ENCODE assay signal across 14 cellular contexts in genomic region chr10:104307576-104308438, GRCh38. TPM values are rescaled to one million over a fixed set of nuclear protein-coding genes. Genes with fewer than 3 reads are reported as not detected.
DNase-seq lines count a peak whose midpoint lies in the region; ATAC-seq and TF ChIP-seq lines count a peak whose summit lies in the region.
"Had no signal": no experiment of that assay in that cellular context is flagged by ENCODE, and none has a peak within 500 bp of the region (broad histone marks: within the 10 kb centered on the region; RNA-seq: fewer than 3 reads in every experiment).

No MANE protein-coding gene starts in this region.

- peak overlapping the region; percentile 94 for H3K27ac ChIP-seq in left ventricle myocardium inferior (replicated peaks)
- H3K27ac ChIP-seq: SJSA1 had no signal

- peaks cover 92% of the 10 kb centered on the region for H3K4me1 Mint-ChIP-seq in activated naive CD4-positive, alpha-beta T cell treated with anti-CD3 and anti-CD28 coated beads, Interleukin-2, amount 50 U/mL, for 24 hours
- H3K4me1 Mint-ChIP-seq in activated T-helper 2 cell treated with anti-CD3 and anti-CD28 coated beads, Interferon-gamma antibody, Interleukin-2, Interleukin-4, amounts not matched to agents 10 μg/mL and 5 μg/mL and 100 μg/mL, durations not matched to agents 14 hours and 24 hours and 36 hours (ENCODE audit: low read depth): peaks cover 42% of the 10 kb centered on the region
- peaks cover 73% of the 10 kb centered on the region for H3K4me1 Mint-ChIP-seq in stimulated activated effector memory CD8-positive, alpha-beta T cell treated with anti-CD3 and anti-CD28 coated beads, Interleukin-12 subunit alpha, Interleukin-12 subunit beta, amount 100 ng/mL, for 72 hours

- H3K27me3 ChIP-seq in left ventricle myocardium inferior (ENCODE audit: low read depth): no peaks in the 10 kb centered on the region
- H3K27me3 ChIP-seq: SJSA1 had no signal

- peak overlapping the region; percentile 73 for H3K27ac Mint-ChIP-seq in activated naive CD4-positive, alpha-beta T cell treated with anti-CD3 and anti-CD28 coated beads, Interleukin-2, amount 50 U/mL, for 24 hours
- peak overlapping the region; percentile 67 for H3K27ac Mint-ChIP-seq in activated T-helper 2 cell treated with anti-CD3 and anti-CD28 coated beads, Interferon-gamma antibody, Interleukin-2, Interleukin-4, amounts not matched to agents 10 μg/mL and 5 μg/mL and 100 μg/mL, durations not matched to agents 14 hours and 24 hours and 36 hours
- H3K27ac Mint-ChIP-seq in stimulated activated effector memory CD8-positive, alpha-beta T cell treated with anti-CD3 and anti-CD28 coated beads, Interleukin-12 subunit alpha, Interleukin-12 subunit beta, amount 100 ng/mL, for 72 hours: peak overlapping the region; percentile 35

- peaks cover 5% of the 10 kb centered on the region for H3K36me3 Mint-ChIP-seq in activated naive CD4-positive, alpha-beta T cell treated with anti-CD3 and anti-CD28 coated beads, Interleukin-2, amount 50 U/mL, for 24 hours
- peaks cover 40% of the 10 kb centered on the region for H3K36me3 Mint-ChIP-seq in activated T-helper 2 cell treated with anti-CD3 and anti-CD28 coated beads, Interferon-gamma antibody, Interleukin-2, Interleukin-4, amounts not matched to agents 10 μg/mL and 5 μg/mL and 100 μg/mL, durations not matched to agents 14 hours and 24 hours and 36 hours (ENCODE audit: low read depth)
- H3K36me3 Mint-ChIP-seq in stimulated activated effector memory CD8-positive, alpha-beta T cell treated with anti-CD3 and anti-CD28 coated beads, Interleukin-12 subunit alpha, Interleukin-12 subunit beta, amount 100 ng/mL, for 72 hours: peaks cover 35% of the 10 kb centered on the region

- POLR2A ChIA-PET in GM10248 (lab: Yijun Ruan, JAX): no interaction called here

- peaks cover 100% of the 10 kb centered on the region for H3K4me1 ChIP-seq in left ventricle myocardium inferior

- H3K36me3 ChIP-seq in left ventricle myocardium inferior: peaks cover 14% of the 10 kb centered on the region

- peak overlapping the region; percentile 37 for H3K4me3 Mint-ChIP-seq in activated naive CD4-positive, alpha-beta T cell treated with anti-CD3 and anti-CD28 coated beads, Interleukin-2, amount 50 U/mL, for 24 hours
- no peak overlapping the region for H3K4me3 Mint-ChIP-seq in activated T-helper 2 cell treated with anti-CD3 and anti-CD28 coated beads, Interferon-gamma antibody, Interleukin-2, Interleukin-4, amounts not matched to agents 10 μg/mL and 5 μg/mL and 100 μg/mL, durations not matched to agents 14 hours and 24 hours and 36 hours (ENCODE audit: low read depth)
- H3K4me3 Mint-ChIP-seq in stimulated activated effector memory CD8-positive, alpha-beta T cell treated with anti-CD3 and anti-CD28 coated beads, Interleukin-12 subunit alpha, Interleukin-12 subunit beta, amount 100 ng/mL, for 72 hours: peak overlapping the region; percentile 22

- intact Hi-C loops in activated T-helper 2 cell treated with anti-CD3 and anti-CD28 coated beads, Interferon-gamma antibody, Interleukin-2, Interleukin-4, amounts not matched to agents 10 μg/mL and 5 μg/mL and 100 μg/mL, durations not matched to agents 14 hours and 24 hours and 36 hours (cut with micrococcal nuclease): loop anchor here (1.0 kb wide), 1 partner anchor 29 kb away; no protein-coding TSS in a partner anchor
- intact Hi-C loops in left ventricle myocardium inferior (cut with micrococcal nuclease): loop anchor here (5.0 kb wide), 1 partner anchor 44 kb away; the partner anchor contains the start of gene CFAP58

- no peak for ATAC-seq in stimulated activated effector memory CD8-positive, alpha-beta T cell treated with anti-CD3 and anti-CD28 coated beads, Interleukin-12 subunit alpha, Interleukin-12 subunit beta, amount 100 ng/mL, for 72 hours
- ATAC-seq: HepG2 had no signal

- no peaks in the 10 kb centered on the region for H3K9me3 Mint-ChIP-seq in activated naive CD4-positive, alpha-beta T cell treated with anti-CD3 and anti-CD28 coated beads, Interleukin-2, amount 50 U/mL, for 24 hours
- peaks cover 5% of the 10 kb centered on the region for H3K9me3 Mint-ChIP-seq in activated T-helper 2 cell treated with anti-CD3 and anti-CD28 coated beads, Interferon-gamma antibody, Interleukin-2, Interleukin-4, amounts not matched to agents 10 μg/mL and 5 μg/mL and 100 μg/mL, durations not matched to agents 14 hours and 24 hours and 36 hours
- no peaks in the 10 kb centered on the region for H3K9me3 Mint-ChIP-seq in stimulated activated effector memory CD8-positive, alpha-beta T cell treated with anti-CD3 and anti-CD28 coated beads, Interleukin-12 subunit alpha, Interleukin-12 subunit beta, amount 100 ng/mL, for 72 hours

- no peaks in the 10 kb centered on the region for H3K27me3 Mint-ChIP-seq in activated naive CD4-positive, alpha-beta T cell treated with anti-CD3 and anti-CD28 coated beads, Interleukin-2, amount 50 U/mL, for 24 hours
- H3K27me3 Mint-ChIP-seq in activated T-helper 2 cell treated with anti-CD3 and anti-CD28 coated beads, Interferon-gamma antibody, Interleukin-2, Interleukin-4, amounts not matched to agents 10 μg/mL and 5 μg/mL and 100 μg/mL, durations not matched to agents 14 hours and 24 hours and 36 hours (ENCODE audit: low read depth): no peaks in the 10 kb centered on the region

- H3K9me3 ChIP-seq in left ventricle myocardium inferior (replicated peaks): no peaks in the 10 kb centered on the region

- CTCF ChIA-PET in GM10248 (lab: Yijun Ruan, JAX): interaction anchor here (1.1 to 8.3 kb wide), 9 partner anchors 9 to 74 kb away, joined by 3 to 215 read pairs (median 33); partner anchors contain the start of genes CFAP58 and ITPRIP

- no peak overlapping the region for H3K4me3 ChIP-seq in left ventricle myocardium inferior
- H3K4me3 ChIP-seq: SJSA1 had no signal

- TF ChIP-seq CTCF in left ventricle myocardium inferior (IDR thresholded peaks at IDR 0.05; ENCODE audit: borderline replicate concordance) (no peak), GM10248 (IDR thresholded peaks at IDR 0.05; ENCODE audit: control extremely low read depth, extremely low read depth, low read depth, missing control alignments) (no peak)

- no peak for DNase-seq in activated naive CD4-positive, alpha-beta T cell treated with anti-CD3 and anti-CD28 coated beads, Interleukin-2, amount 50 U/mL, for 16 hours
- no peak for DNase-seq in activated T-helper 2 cell treated with anti-CD3 and anti-CD28 coated beads, Interferon-gamma antibody, Interleukin-2, Interleukin-4, amounts not matched to agents 10 μg/mL and 5 μg/mL and 100 μg/mL, durations not matched to agents 14 hours and 24 hours and 36 hours (ENCODE audit: low spot score)
- DNase-seq in left ventricle myocardium inferior (no peak), NCI-H128 (lab: John Stamatoyannopoulos, UW; ENCODE audit: unreplicated experiment) (no peak), germinal center (ENCODE audit: low spot score) (no peak), GM10248 (ENCODE audit: extremely low spot score) (no peak)
- no peak for DNase-seq in stimulated activated effector memory CD8-positive, alpha-beta T cell treated with anti-CD3 and anti-CD28 coated beads, Interleukin-12 subunit alpha, Interleukin-12 subunit beta, amount 100 ng/mL, for 72 hours (ENCODE audit: low spot score in 2 of 2)
- DNase-seq: activated CD4-positive, CD25-positive, alpha-beta regulatory T cell; HCEC 1CT; NCI-H187; NCI-H748 treated with DMSO at 0.1 percent for 48 hours had no signal

RNA-seq across cellular contexts. Expression of gene ITPRIP, which starts 30.5 kb away (rescaled TPM):
- total RNA-seq in activated T-helper 2 cell treated with anti-CD3 and anti-CD28 coated beads, Interferon-gamma antibody, Interleukin-2, Interleukin-4, amounts not matched to agents 10 μg/mL and 5 μg/mL and 100 μg/mL, durations not matched to agents 14 hours and 24 hours and 36 hours: 17.1 and 18.8 TPM in 2 replicates
- total RNA-seq in left ventricle myocardium inferior: 35.4 TPM

RNA-seq across cellular contexts. Expression of gene GSTO2, which starts 38.8 kb away (rescaled TPM):
- 0.57 and 1.4 TPM in 2 replicates for total RNA-seq in activated T-helper 2 cell treated with anti-CD3 and anti-CD28 coated beads, Interferon-gamma antibody, Interleukin-2, Interleukin-4, amounts not matched to agents 10 μg/mL and 5 μg/mL and 100 μg/mL, durations not matched to agents 14 hours and 24 hours and 36 hours
- 0.80 TPM for total RNA-seq in left ventricle myocardium inferior

RNA-seq across cellular contexts. Expression of gene CFAP58, which starts 45.8 kb away (rescaled TPM):
- 0.57 and 1.1 TPM in 2 replicates for total RNA-seq in activated T-helper 2 cell treated with anti-CD3 and anti-CD28 coated beads, Interferon-gamma antibody, Interleukin-2, Interleukin-4, amounts not matched to agents 10 μg/mL and 5 μg/mL and 100 μg/mL, durations not matched to agents 14 hours and 24 hours and 36 hours
- 3.5 TPM for total RNA-seq in left ventricle myocardium inferior
- total RNA-seq: HepG2 had no signal

RNA-seq across cellular contexts. Expression of gene GSTO1, which starts 53.1 kb away (rescaled TPM):
- total RNA-seq in activated T-helper 2 cell treated with anti-CD3 and anti-CD28 coated beads, Interferon-gamma antibody, Interleukin-2, Interleukin-4, amounts not matched to agents 10 μg/mL and 5 μg/mL and 100 μg/mL, durations not matched to agents 14 hours and 24 hours and 36 hours: 168 and 174 TPM in 2 replicates
- 189 TPM for total RNA-seq in left ventricle myocardium inferior
